ENCODE assay signal across 18 cellular contexts in the genomic region with DNA sequence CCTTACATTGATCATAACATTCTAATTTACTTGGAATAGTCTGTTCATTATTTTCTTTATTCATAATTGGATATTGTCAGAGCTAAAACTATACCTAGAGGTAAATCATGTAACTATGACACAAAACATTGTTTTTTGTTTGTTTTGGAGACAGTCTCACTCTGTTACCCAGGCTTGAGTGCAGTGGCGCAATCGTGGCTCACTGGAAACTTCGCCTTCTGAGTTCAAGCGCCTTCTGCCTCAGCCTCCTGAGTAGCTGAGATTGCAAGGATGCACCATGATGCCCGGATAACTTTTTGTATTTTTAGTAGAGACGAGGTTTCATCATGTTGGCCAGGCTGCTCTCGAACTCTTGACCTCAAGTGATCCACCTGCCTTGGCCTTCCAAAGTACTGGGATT.
DNase-seq lines count a peak whose midpoint lies in the region; ATAC-seq lines count a peak whose summit lies in the region.
"Had no signal": no experiment of that assay in that cellular context is flagged by ENCODE, and none has a peak within 500 bp of the region (broad histone marks: within the 10 kb centered on the region; RNA-seq: fewer than 3 reads in every experiment).

No MANE protein-coding gene starts in this region.

- no CpG with 5 or more reads among the region's 7 CpGs for WGBS in trophoblast cell (ENCODE audit: extremely low coverage, insufficient coverage, insufficient read length)

- H2BK120ac ChIP-seq in trophoblast cell (ENCODE audit: insufficient read depth, low read length, poor library complexity), result no peak overlapping the region

- H3K9me3 ChIP-seq in trophoblast cell (ENCODE audit: insufficient read depth, low read depth, low read length), result no peaks in the 10 kb centered on the region
- H3K9me3 ChIP-seq: BLaER1, Caco-2 had no signal

- no peaks in the 10 kb centered on the region for H3K79me2 ChIP-seq in trophoblast cell (ENCODE audit: control insufficient read depth, insufficient read depth, low read length, poor library complexity)

- H3K79me1 ChIP-seq in trophoblast cell (ENCODE audit: low read length), result no peaks in the 10 kb centered on the region

- no peak overlapping the region for H2BK5ac ChIP-seq in trophoblast cell (ENCODE audit: low read depth, low read length, poor library complexity)

- no peak overlapping the region for H4K91ac ChIP-seq in trophoblast cell (ENCODE audit: low read depth, low read length)

- no peak overlapping the region for H3K4me3 ChIP-seq in trophoblast cell (ENCODE audit: low read depth, low read length)
- H3K4me3 ChIP-seq: BLaER1, GM23338 had no signal

- H3K4me2 ChIP-seq in trophoblast cell (ENCODE audit: low read length), result no peak overlapping the region
- H3K4me2 ChIP-seq: BLaER1, GM23338 had no signal

- H3K36me3 ChIP-seq in trophoblast cell (ENCODE audit: control insufficient read depth in 1 of 2, insufficient read depth in 2 of 2, low read length in 2 of 2), result no peaks in the 10 kb centered on the region
- H3K36me3 ChIP-seq: BLaER1 had no signal

- no peak overlapping the region for H3K23ac ChIP-seq in trophoblast cell (ENCODE audit: low read length)

- H4K12ac ChIP-seq in trophoblast cell (ENCODE audit: low read depth, low read length), result no peak overlapping the region

- H2AFZ ChIP-seq in trophoblast cell (ENCODE audit: insufficient read depth, low read length, poor library complexity), result no peak overlapping the region
- H2AFZ ChIP-seq: GM23338 had no signal

- H3K9ac ChIP-seq in trophoblast cell (ENCODE audit: low read length), result no peak overlapping the region
- H3K9ac ChIP-seq: BLaER1 had no signal

- no peak overlapping the region for H3K4ac ChIP-seq in trophoblast cell (ENCODE audit: low read depth, low read length)

- no peak overlapping the region for H2AK5ac ChIP-seq in trophoblast cell (ENCODE audit: low read length)

- H2BK12ac ChIP-seq in trophoblast cell (ENCODE audit: low read length), result no peak overlapping the region

- H3K27me3 ChIP-seq in trophoblast cell (ENCODE audit: insufficient read depth, low read length), result no peaks in the 10 kb centered on the region
- H3K27me3 ChIP-seq: BLaER1 had no signal

- no peak for ATAC-seq in HG02981 (IDR thresholded peaks at IDR 0.05; ENCODE audit: unreplicated experiment)
- ATAC-seq: CD8-positive, alpha-beta T cell; GM23338; HCT116 had no signal

- H4K8ac ChIP-seq in trophoblast cell (ENCODE audit: low read depth, low read length), result no peak overlapping the region

- H3K18ac ChIP-seq in trophoblast cell (ENCODE audit: low read length), result no peak overlapping the region

- H3K27ac ChIP-seq in trophoblast cell (ENCODE audit: low read depth, low read length), result no peak overlapping the region
- H3K27ac ChIP-seq: 22Rv1, BLaER1, C4-2B had no signal

- no peaks in the 10 kb centered on the region for H3K4me1 ChIP-seq in trophoblast cell (ENCODE audit: control insufficient read depth in 1 of 2, insufficient read depth in 2 of 2, low read length in 2 of 2)
- H3K4me1 ChIP-seq: BLaER1, Caco-2 had no signal

- no peak overlapping the region for H3K14ac ChIP-seq in trophoblast cell (ENCODE audit: low read length)

- DNase-seq in DMS53 (lab: John Stamatoyannopoulos, UW), result peak; percentile 5
- DNase-seq in DMS53 treated with DMSO at 0.1 percent for 48 hours (lab: John Stamatoyannopoulos, UW; ENCODE audit: unreplicated experiment), result no peak
- DNase-seq in MV-4-11 (lab: John Stamatoyannopoulos, UW), result peak; percentile 9
- peak; percentile 62 to 84 for DNase-seq in trophoblast cell
- DNase-seq in NCI-H510A (lab: John Stamatoyannopoulos, UW), result no peak
- DNase-seq: Caco-2; CD4-positive, CD25-positive, alpha-beta regulatory T cell; CD8-positive, alpha-beta T cell; DMS153; DMS79 treated with DMSO at 0.1 percent for 48 hours; GF-D8; H9 had no signal

Comparison
In these comparisons a context has a peak if more than half of its experiments do, and no peak if none do; other contexts are left out.
1. DNase-seq: peak in DMS53 (single experiment), MV-4-11 (single experiment) and trophoblast cell (2 of 2); none in DMS53 treated with DMSO at 0.1 percent for 48 hours (single experiment) and NCI-H510A (single experiment).